In genomic region chr6:44156494-44157151, GRCh38 we compare ENCODE assay signal across 1 cellular context.
A peak's percentile ranks its signal among the peaks of the same experiment; 100 is the strongest.
TF ChIP-seq lines count a peak whose summit lies in the region.

No MANE protein-coding gene starts in this region.

TF ChIP-seq in HepG2, 621 proteins besides CTCF, POLR2A, EP300 and RAD21 (continued from another document and continues in another):
- TF ChIP-seq ZMAT5 (CRISPR knock-in tag; IDR thresholded peaks at IDR 0.05; ENCODE audit: borderline replicate concordance, low read depth): no peak
- TF ChIP-seq ZNF33B (CRISPR knock-in tag; IDR thresholded peaks at IDR 0.05): no peak; the same call in 1 of the 2 replicates
- no peak for TF ChIP-seq IRF9 (CRISPR knock-in tag; IDR thresholded peaks at IDR 0.05; ENCODE audit: borderline replicate concordance)
- no peak for TF ChIP-seq BHLHE40 (IDR thresholded peaks at IDR 0.05; ENCODE audit: low read length)
- TF ChIP-seq GPBP1L1 (CRISPR knock-in tag; IDR thresholded peaks at IDR 0.05): no peak
- no peak for TF ChIP-seq SMC3 (IDR thresholded peaks at IDR 0.05; ENCODE audit: low read length)
- no peak for TF ChIP-seq ZNF672 (CRISPR knock-in tag; IDR thresholded peaks at IDR 0.05)
- no peak for TF ChIP-seq ZNF10 (CRISPR knock-in tag; IDR thresholded peaks at IDR 0.05; ENCODE audit: borderline replicate concordance, low read depth)
- peak in 1 of 2 experiments; percentile 86; a peak in 1 of 4 replicates for TF ChIP-seq KLF16 (CRISPR knock-in tag; IDR thresholded peaks at IDR 0.05)
- no peak for TF ChIP-seq GRHL1 (CRISPR knock-in tag; conservative IDR thresholded peaks at IDR 0.05)
- TF ChIP-seq POLR2G (IDR thresholded peaks at IDR 0.05; ENCODE audit: low read depth, low read length): peak; percentile 55
- no peak for TF ChIP-seq ZNF367 (CRISPR knock-in tag; IDR thresholded peaks at IDR 0.05; ENCODE audit: borderline replicate concordance)
- 0 out of 2 replicates have a peak, but pooled peaks have one; percentile 40 for TF ChIP-seq ARID3A (IDR thresholded peaks at IDR 0.05; ENCODE audit: low read depth, low read length)
- TF ChIP-seq HOXA7 (CRISPR knock-in tag; IDR thresholded peaks at IDR 0.05): no peak
- no peak for TF ChIP-seq RARG (CRISPR knock-in tag; IDR thresholded peaks at IDR 0.05; ENCODE audit: low read depth)
- no peak; the same call in 1 of the 2 replicates for TF ChIP-seq ZHX2 (IDR thresholded peaks at IDR 0.05; ENCODE audit: low read depth)
- no peak for TF ChIP-seq ZHX2 (CRISPR knock-in tag; IDR thresholded peaks at IDR 0.05; ENCODE audit: borderline replicate concordance)
- TF ChIP-seq YEATS4 (CRISPR knock-in tag; IDR thresholded peaks at IDR 0.05; ENCODE audit: borderline replicate concordance): peak; percentile 50; the same call in 1 of the 2 replicates
- peak; percentile 64; the same call in 1 of the 2 replicates for TF ChIP-seq GATAD1 (CRISPR knock-in tag; IDR thresholded peaks at IDR 0.05)
- TF ChIP-seq KDM1A (CRISPR knock-in tag; IDR thresholded peaks at IDR 0.05): peak; percentile 13; the same call in 1 of the 2 replicates
- peak; percentile 59; the same call in 1 of the 2 replicates for TF ChIP-seq ZBTB26 (CRISPR knock-in tag; IDR thresholded peaks at IDR 0.05; ENCODE audit: borderline replicate concordance)
- TF ChIP-seq ATF2 (CRISPR knock-in tag; IDR thresholded peaks at IDR 0.05): peak; percentile 79
- peak; percentile 100 for TF ChIP-seq POGK (CRISPR knock-in tag; conservative IDR thresholded peaks at IDR 0.05)
- 0 out of 2 replicates have a peak, but pooled peaks have one; percentile 33 for TF ChIP-seq U2AF2 (IDR thresholded peaks at IDR 0.05; ENCODE audit: low read depth, low read length)
- peak; percentile 71; the same call in 1 of the 2 replicates for TF ChIP-seq ZNF616 (CRISPR knock-in tag; IDR thresholded peaks at IDR 0.05; ENCODE audit: low read depth)
- no peak for TF ChIP-seq ZNF296 (CRISPR knock-in tag; conservative IDR thresholded peaks at IDR 0.05)
- no peak for TF ChIP-seq SCMH1 (CRISPR knock-in tag; IDR thresholded peaks at IDR 0.05; ENCODE audit: borderline replicate concordance)
- 0 out of 2 replicates have a peak, but pooled peaks have one; percentile 77 for TF ChIP-seq TGIF2 (CRISPR knock-in tag; IDR thresholded peaks at IDR 0.05)
- no peak for TF ChIP-seq SNAI1 (CRISPR knock-in tag; IDR thresholded peaks at IDR 0.05; ENCODE audit: borderline replicate concordance)
- peak; percentile 90; the same call in 1 of the 2 replicates for TF ChIP-seq NFE2L1 (CRISPR knock-in tag; IDR thresholded peaks at IDR 0.05; ENCODE audit: borderline replicate concordance)
- peak; percentile 68; the same call in 1 of the 2 replicates for TF ChIP-seq STAT6 (CRISPR knock-in tag; IDR thresholded peaks at IDR 0.05; ENCODE audit: borderline replicate concordance)
- peak in 1 of 2 experiments; percentile 52; a peak in 2 of 4 replicates for TF ChIP-seq HMGXB4 (CRISPR knock-in tag; IDR thresholded peaks at IDR 0.05; ENCODE audit: borderline replicate concordance in 1 of 2, low read depth in 1 of 2)
- TF ChIP-seq SIX1 (CRISPR knock-in tag; IDR thresholded peaks at IDR 0.05; ENCODE audit: borderline replicate concordance): peak; percentile 94
